In the genomic region with DNA sequence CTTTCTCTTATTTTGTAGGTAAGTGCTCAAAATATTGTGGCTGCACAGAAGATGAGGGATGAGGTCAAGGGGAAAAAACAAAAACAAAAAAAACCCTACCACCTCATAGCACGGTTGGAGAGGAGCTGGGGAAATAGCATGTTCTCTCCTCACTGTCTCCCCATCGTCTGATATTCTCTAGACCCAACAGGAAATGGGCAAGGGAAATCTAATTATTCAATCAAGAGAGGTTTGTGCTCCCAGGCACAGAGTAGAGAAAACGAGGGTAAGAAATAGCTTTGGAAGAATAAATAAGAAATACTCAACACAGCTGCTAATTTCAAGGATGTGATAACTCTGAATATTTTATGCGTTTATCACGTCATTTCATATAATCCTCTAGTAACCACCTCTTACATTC, we compare ENCODE assay signal across 16 cellular contexts.
A peak's percentile ranks its signal among the peaks of the same experiment; 100 is the strongest.
DNase-seq lines count a peak whose midpoint lies in the region; ATAC-seq, FAIRE-seq and TF ChIP-seq lines count a peak whose summit lies in the region.
"Had no signal": no experiment of that assay in that cellular context is flagged by ENCODE, and none has a peak within 500 bp of the region (broad histone marks: within the 10 kb centered on the region; RNA-seq: fewer than 3 reads in every experiment).

No MANE protein-coding gene starts in this region.

- no peaks in the 10 kb centered on the region for H3K9me3 ChIP-seq in OCI-LY3 (ENCODE audit: insufficient read depth, low read length)
- H3K9me3 ChIP-seq in H1 (ENCODE audit: insufficient read depth in 2 of 2, low read depth in 1 of 2, low read length in 1 of 2): no peaks in the 10 kb centered on the region
- H3K9me3 ChIP-seq in naive thymus-derived CD4-positive, alpha-beta T cell (ENCODE audit: control insufficient read depth in 2 of 3, low read length in 3 of 3): no peaks in the 10 kb centered on the region
- H3K9me3 ChIP-seq: A549; BLaER1 treated with 17β-estradiol and CSF1 and Interleukin-3, amounts not matched to agents 10 nM and 100 nM had no signal

- no peak overlapping the region for H3K27ac Mint-ChIP-seq in naive thymus-derived CD4-positive, alpha-beta T cell
- H3K27ac Mint-ChIP-seq: CD8-positive, alpha-beta T cell; GM23338 had no signal

- no peaks in the 10 kb centered on the region for H3K79me2 ChIP-seq in OCI-LY3 (ENCODE audit: low read length)
- H3K79me2 ChIP-seq in H1 (ENCODE audit: control insufficient read depth in 1 of 2, insufficient read depth in 2 of 2, low read length in 2 of 2): no peaks in the 10 kb centered on the region

- H4K5ac ChIP-seq in H1 (ENCODE audit: insufficient read length, low read depth, low read length): no peak overlapping the region

- H3K23ac ChIP-seq in H1 (ENCODE audit: insufficient read length): no peak overlapping the region

- no peak overlapping the region for H2BK15ac ChIP-seq in H1 (ENCODE audit: low read length)

- H3K4me1 ChIP-seq in OCI-LY3 (ENCODE audit: low read length) (peaks cover 11% of the 10 kb centered on the region; the same call in 1 of the 2 replicates), H1 (replicated peaks in 1 of 4; ENCODE audit: control insufficient read depth in 3 of 4, insufficient read depth in 4 of 4, low read length in 3 of 4) (no peaks in the 10 kb centered on the region)
- H3K4me1 ChIP-seq in naive thymus-derived CD4-positive, alpha-beta T cell (ENCODE audit: control insufficient read depth in 2 of 2, insufficient read depth in 2 of 2, low read length in 2 of 2): no peaks in the 10 kb centered on the region
- H3K4me1 ChIP-seq: A549 had no signal

- POLR2A ChIA-PET in H1 (lab: Charles Lee; ENCODE audit: partially characterized antibody): no interaction called here
- POLR2A ChIA-PET in naive thymus-derived CD4-positive, alpha-beta T cell (lab: Charles Lee): no interaction called here

- H3K9me3 Mint-ChIP-seq in naive thymus-derived CD4-positive, alpha-beta T cell: peaks cover 0 to 13% (median 1%) of the 10 kb centered on the region in 11 donors

- no peak for TF ChIP-seq RAD21 in H1 (IDR thresholded peaks at IDR 0.05 in 1 of 2, conservative IDR thresholded peaks at IDR 0.05 in 1 of 2; ENCODE audit: low read depth in 2 of 2, low read length in 2 of 2)

- H2BK120ac ChIP-seq in H1 (replicated peaks; ENCODE audit: low read depth, low read length): no peak overlapping the region

- H3K27me3 ChIP-seq in OCI-LY3 (ENCODE audit: low read depth, low read length): no peaks in the 10 kb centered on the region
- no peaks in the 10 kb centered on the region for H3K27me3 ChIP-seq in H1 (replicated peaks in 1 of 4; ENCODE audit: control insufficient read depth in 3 of 4, extremely low read depth in 1 of 4, insufficient read depth in 3 of 4, low read length in 3 of 4)
- no peaks in the 10 kb centered on the region for H3K27me3 ChIP-seq in naive thymus-derived CD4-positive, alpha-beta T cell (ENCODE audit: control insufficient read depth in 2 of 2, insufficient read depth in 2 of 2, low read length in 2 of 2)
- H3K27me3 ChIP-seq: BLaER1 treated with 17β-estradiol and CSF1 and Interleukin-3, amounts not matched to agents 10 nM and 100 nM had no signal

- H3K9ac ChIP-seq in OCI-LY3 (ENCODE audit: low read length) (no peak overlapping the region), H1 (replicated peaks in 1 of 4; ENCODE audit: extremely low read depth in 1 of 4, low read depth in 3 of 4, low read length in 3 of 4) (no peak overlapping the region)
- H3K9ac ChIP-seq: BLaER1 treated with 17β-estradiol and CSF1 and Interleukin-3, amounts not matched to agents 10 nM and 100 nM had no signal

- FAIRE-seq in H1 (lab: Jason Lieb, UNC): no peak
- no peak for FAIRE-seq in GM19239 (lab: Jason Lieb, UNC)
- FAIRE-seq: A549 had no signal

- no peak overlapping the region for H4K91ac ChIP-seq in H1 (replicated peaks; ENCODE audit: insufficient read length, low read length)

- CTCF ChIA-PET in H1 (lab: Charles Lee; ENCODE audit: partially characterized antibody): interaction anchor here (0.6 kb wide), 1 partner anchor 28 kb away, joined by 3 read pairs; no protein-coding TSS in a partner anchor
- CTCF ChIA-PET in naive thymus-derived CD4-positive, alpha-beta T cell (lab: Charles Lee): no interaction called here

- no peak overlapping the region for H2BK20ac ChIP-seq in H1 (ENCODE audit: low read length)

- no peaks in the 10 kb centered on the region for H3K4me1 Mint-ChIP-seq in naive thymus-derived CD4-positive, alpha-beta T cell
- H3K4me1 Mint-ChIP-seq: GM23338 had no signal

- H3K4me2 ChIP-seq in OCI-LY3 (ENCODE audit: low read length) (peak overlapping the region; percentile 30), H1 (ENCODE audit: insufficient read depth in 1 of 2, low read depth in 2 of 2, low read length in 2 of 2) (no peak overlapping the region)
- H3K4me2 ChIP-seq: A549; BLaER1 treated with 17β-estradiol and CSF1 and Interleukin-3, amounts not matched to agents 10 nM and 100 nM; GM23338 had no signal

- H4K20me1 ChIP-seq in OCI-LY3 (ENCODE audit: insufficient read depth, low read length): no peaks in the 10 kb centered on the region
- H4K20me1 ChIP-seq in H1 (replicated peaks in 1 of 2; ENCODE audit: control insufficient read depth in 1 of 2, insufficient read depth in 2 of 2, low read length in 2 of 2): no peaks in the 10 kb centered on the region
- H4K20me1 ChIP-seq: BLaER1 treated with 17β-estradiol and CSF1 and Interleukin-3, amounts not matched to agents 10 nM and 100 nM had no signal

- H3K36me3 Mint-ChIP-seq in naive thymus-derived CD4-positive, alpha-beta T cell: no peaks in the 10 kb centered on the region
- H3K36me3 Mint-ChIP-seq: CD8-positive, alpha-beta T cell had no signal

- TF ChIP-seq POLR2A in H1 (IDR thresholded peaks at IDR 0.05; ENCODE audit: control extremely low read depth in 1 of 2, low read depth in 2 of 2, low read length in 2 of 2): no peak

- no peak for TF ChIP-seq EP300 in H1 (IDR thresholded peaks at IDR 0.05; ENCODE audit: borderline replicate concordance in 1 of 2, low read depth in 2 of 2, low read length in 2 of 2)

- TF ChIP-seq CTCF in OCI-LY3 (IDR thresholded peaks at IDR 0.05; ENCODE audit: low read depth, low read length) (no peak), H1 (IDR thresholded peaks at IDR 0.05; ENCODE audit: control extremely low read depth in 1 of 3, insufficient read depth in 1 of 3, low read depth in 1 of 3, low read length in 3 of 3) (no peak)

- no peak overlapping the region for H4K8ac ChIP-seq in H1 (ENCODE audit: extremely low read depth, insufficient read depth, low read length)

- H2AFZ ChIP-seq in OCI-LY3 (ENCODE audit: low read depth, low read length) (peak overlapping the region; percentile 86), H1 (ENCODE audit: low read length) (peak overlapping the region; percentile 82; the same call in 1 of the 2 replicates)
- H2AFZ ChIP-seq: GM23338 had no signal

- H3K27me3 Mint-ChIP-seq in naive thymus-derived CD4-positive, alpha-beta T cell: no peaks in the 10 kb centered on the region

- H3K27ac ChIP-seq in OCI-LY3 (ENCODE audit: low read length) (no peak overlapping the region), H1 (ENCODE audit: low read depth, low read length) (no peak overlapping the region)
- H3K27ac ChIP-seq in naive thymus-derived CD4-positive, alpha-beta T cell (ENCODE audit: low read depth, low read length): no peak overlapping the region
- H3K27ac ChIP-seq: 22Rv1; A549; BLaER1 treated with 17β-estradiol and CSF1 and Interleukin-3, amounts not matched to agents 10 nM and 100 nM had no signal

- DNase-seq in NCI-H82 (lab: John Stamatoyannopoulos, UW): peak; percentile 3
- no peak for DNase-seq in NCI-H82 treated with DMSO at 0.1 percent for 48 hours (lab: John Stamatoyannopoulos, UW; ENCODE audit: unreplicated experiment)
- DNase-seq in H1 (ENCODE audit: low read depth in 1 of 2, low spot score in 2 of 2): no peak
- no peak for DNase-seq in GM19239 (ENCODE audit: insufficient read length, low spot score)
- no peak for DNase-seq in naive thymus-derived CD4-positive, alpha-beta T cell
- DNase-seq in GM19240 (ENCODE audit: insufficient read length, low spot score): no peak
- DNase-seq: Calu3; CD8-positive, alpha-beta T cell; DMS79 treated with DMSO at 0.1 percent for 48 hours; GF-D8; H7 had no signal

- H3K36me3 ChIP-seq in OCI-LY3 (replicated peaks; ENCODE audit: low read depth, low read length) (no peaks in the 10 kb centered on the region), H1 (ENCODE audit: control insufficient read depth in 2 of 4, insufficient read depth in 4 of 4, low read length in 3 of 4) (no peaks in the 10 kb centered on the region)
- no peaks in the 10 kb centered on the region for H3K36me3 ChIP-seq in naive thymus-derived CD4-positive, alpha-beta T cell (ENCODE audit: control insufficient read depth in 2 of 3, insufficient read depth in 3 of 3, low read length in 3 of 3)
- H3K36me3 ChIP-seq: BLaER1 treated with 17β-estradiol and CSF1 and Interleukin-3, amounts not matched to agents 10 nM and 100 nM had no signal

- no peak overlapping the region for H2BK5ac ChIP-seq in H1 (ENCODE audit: low read depth, low read length)

- WGBS in H1 (ENCODE audit: extremely low coverage in 1 of 2, insufficient coverage in 1 of 2, insufficient read length in 1 of 2, insufficient replicate concordance in 2 of 2, low coverage in 1 of 2, low lambda C conversion rate in 2 of 2, missing lambda C conversion rate in 1 of 2), 2 experiments: 88% methylated on average over 5 of the region's 5 CpGs; no CpG with 5 or more reads in 1 of the 2 experiments

- H3K4me3 ChIP-seq in OCI-LY3 (ENCODE audit: low read length): no peak overlapping the region
- no peak overlapping the region for H3K4me3 ChIP-seq in H1 (ENCODE audit: extremely low read depth in 1 of 4, insufficient read depth in 2 of 4, low read depth in 3 of 4, low read length in 4 of 4)
- H3K4me3 ChIP-seq in naive thymus-derived CD4-positive, alpha-beta T cell (ENCODE audit: low read length): no peak overlapping the region
- H3K4me3 ChIP-seq: A549; BLaER1 treated with 17β-estradiol and CSF1 and Interleukin-3, amounts not matched to agents 10 nM and 100 nM; GM23338 had no signal

- no peak overlapping the region for H3K18ac ChIP-seq in H1 (ENCODE audit: extremely low read depth, low read length)

- H3K56ac ChIP-seq in H1 (replicated peaks; ENCODE audit: insufficient read length, low read depth, low read length): no peak overlapping the region

- ATAC-seq in naive thymus-derived CD4-positive, alpha-beta T cell: no peak
- ATAC-seq: A549; CD8-positive, alpha-beta T cell; GM23338 had no signal

- no peak overlapping the region for H3K14ac ChIP-seq in H1 (ENCODE audit: insufficient read length)

- intact Hi-C loops in naive thymus-derived CD4-positive, alpha-beta T cell (cut with micrococcal nuclease): no loop called here

- H3K79me1 ChIP-seq in H1 (ENCODE audit: low read depth, low read length): no peaks in the 10 kb centered on the region

- H3K4me3 Mint-ChIP-seq in naive thymus-derived CD4-positive, alpha-beta T cell: no peak overlapping the region
- H3K4me3 Mint-ChIP-seq: CD8-positive, alpha-beta T cell; GM23338 had no signal

- no peak overlapping the region for H2AK5ac ChIP-seq in H1 (ENCODE audit: low read depth, low read length)

- no peak overlapping the region for H3K4ac ChIP-seq in H1 (replicated peaks; ENCODE audit: insufficient read length, low read depth, low read length)

- no peaks in the 10 kb centered on the region for H3K23me2 ChIP-seq in H1 (ENCODE audit: low read depth, low read length)

- no peak overlapping the region for H2BK12ac ChIP-seq in H1 (ENCODE audit: low read depth, low read length)
